Comparison of ENCODE assay signal across 1 cellular context in the genomic region with DNA sequence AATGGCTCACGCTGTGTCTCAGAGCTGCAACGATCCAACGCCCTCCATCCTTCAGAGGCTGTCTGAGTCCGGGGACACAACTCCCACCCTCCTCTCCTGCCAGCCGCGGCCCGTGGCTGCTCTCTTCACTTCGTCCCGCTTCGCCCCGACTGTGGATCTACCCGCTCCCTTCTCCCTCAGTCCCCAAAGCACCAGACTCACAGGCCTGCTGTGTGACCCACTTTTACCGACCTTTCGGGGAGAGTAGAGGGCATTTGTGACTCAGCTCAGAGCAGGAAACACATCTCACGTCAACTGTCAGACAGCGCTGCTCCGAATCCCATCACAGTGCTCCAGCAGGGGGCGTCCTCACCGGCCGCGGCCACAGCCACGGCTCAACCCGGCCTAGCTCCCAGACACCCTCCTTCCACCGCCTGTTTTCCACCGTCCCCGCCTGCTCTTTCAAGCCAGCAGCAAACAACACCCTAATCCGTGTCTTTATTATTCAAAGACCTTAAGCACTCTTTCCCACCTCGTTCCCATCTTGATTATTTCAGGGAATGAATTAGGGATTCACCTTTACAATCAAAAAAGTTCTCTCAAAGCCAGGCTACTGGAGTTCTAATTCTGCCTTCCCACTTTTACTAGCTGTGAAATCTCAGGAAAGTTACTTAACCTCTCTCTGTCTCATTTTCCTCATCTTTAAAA.
TF ChIP-seq lines count a peak whose summit lies in the region.

No MANE protein-coding gene starts in this region.

TF ChIP-seq in K562, 482 proteins besides CTCF, POLR2A, EP300 and RAD21 (continued from another document and continues in another):
- TF ChIP-seq RCOR1 (IDR thresholded peaks at IDR 0.05; ENCODE audit: borderline replicate concordance in 1 of 2, low read depth in 2 of 2, low read length in 2 of 2) (peak in 1 of 2 experiments; percentile 87; a peak in 2 of 4 replicates), BHLHE40 (IDR thresholded peaks at IDR 0.05; ENCODE audit: low read length) (no peak), ZEB2 (IDR thresholded peaks at IDR 0.05) (no peak), NBN (IDR thresholded peaks at IDR 0.05; ENCODE audit: low read depth) (peak; percentile 90), TBP (optimal IDR thresholded peaks at IDR 0.05; ENCODE audit: low read depth, low read length) (peak; percentile 27), HDAC8 (tag; IDR thresholded peaks at IDR 0.05) (no peak), MGA (IDR thresholded peaks at IDR 0.05) (peak; percentile 69), HEY1 (CRISPR knock-in tag; IDR thresholded peaks at IDR 0.05; ENCODE audit: borderline replicate concordance) (no peak), ZBTB7A (IDR thresholded peaks at IDR 0.05; ENCODE audit: borderline replicate concordance, control insufficient read depth, low read depth, low read length) (peak; percentile 19; the same call in 1 of the 2 replicates), MCM5 (IDR thresholded peaks at IDR 0.05; ENCODE audit: low read depth) (no peak), ZNF311 (CRISPR knock-in tag; IDR thresholded peaks at IDR 0.05) (no peak), GTF2E2 (tag; IDR thresholded peaks at IDR 0.05) (no peak), ZNF507 (tag; conservative IDR thresholded peaks at IDR 0.05) (no peak), SRF (CRISPR knock-in tag; IDR thresholded peaks at IDR 0.05) (no peak), XRCC5 (IDR thresholded peaks at IDR 0.05; ENCODE audit: low read depth, low read length) (peak; percentile 80; the same call in 1 of the 2 replicates), KLF13 (tag; IDR thresholded peaks at IDR 0.05; ENCODE audit: borderline replicate concordance, low read depth) (no peak), RB1 (IDR thresholded peaks at IDR 0.05; ENCODE audit: low read depth) (peak; percentile 42), MXI1 (IDR thresholded peaks at IDR 0.05; ENCODE audit: low read depth, low read length) (no peak), BCOR (IDR thresholded peaks at IDR 0.05) (peak; percentile 59; the same call in 1 of the 2 replicates), RFX7 (CRISPR knock-in tag; IDR thresholded peaks at IDR 0.05) (no peak), ZNF143 (CRISPR knock-in tag; IDR thresholded peaks at IDR 0.05) (no peak), ZFX (CRISPR knock-in tag; IDR thresholded peaks at IDR 0.05) (peak; percentile 84), CREB1 (IDR thresholded peaks at IDR 0.05) (no peak; the same call in 1 of the 2 replicates), CREB1 (CRISPR knock-in tag; IDR thresholded peaks at IDR 0.05) (peak; percentile 56; the same call in 1 of the 2 replicates), FUS (optimal IDR thresholded peaks at IDR 0.05; ENCODE audit: low read depth, low read length) (no peak), ZFP30 (CRISPR knock-in tag; IDR thresholded peaks at IDR 0.05; ENCODE audit: borderline replicate concordance) (no peak), MLLT1 (IDR thresholded peaks at IDR 0.05) (peak; percentile 37 to 49; a peak in 2 of 4 replicates), RBM25 (IDR thresholded peaks at IDR 0.05; ENCODE audit: low read depth, low read length, severe bottlenecking) (no peak), KDM2B (CRISPR knock-in tag; IDR thresholded peaks at IDR 0.05) (no peak)
- TF ChIP-seq, protein P1, sequence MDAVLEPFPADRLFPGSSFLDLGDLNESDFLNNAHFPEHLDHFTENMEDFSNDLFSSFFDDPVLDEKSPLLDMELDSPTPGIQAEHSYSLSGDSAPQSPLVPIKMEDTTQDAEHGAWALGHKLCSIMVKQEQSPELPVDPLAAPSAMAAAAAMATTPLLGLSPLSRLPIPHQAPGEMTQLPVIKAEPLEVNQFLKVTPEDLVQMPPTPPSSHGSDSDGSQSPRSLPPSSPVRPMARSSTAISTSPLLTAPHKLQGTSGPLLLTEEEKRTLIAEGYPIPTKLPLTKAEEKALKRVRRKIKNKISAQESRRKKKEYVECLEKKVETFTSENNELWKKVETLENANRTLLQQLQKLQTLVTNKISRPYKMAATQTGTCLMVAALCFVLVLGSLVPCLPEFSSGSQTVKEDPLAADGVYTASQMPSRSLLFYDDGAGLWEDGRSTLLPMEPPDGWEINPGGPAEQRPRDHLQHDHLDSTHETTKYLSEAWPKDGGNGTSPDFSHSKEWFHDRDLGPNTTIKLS (IDR thresholded peaks at IDR 0.05; ENCODE audit: borderline replicate concordance, low read depth) = 0 out of 2 replicates have a peak, but pooled peaks have one; percentile 40
- TF ChIP-seq, protein P2, sequence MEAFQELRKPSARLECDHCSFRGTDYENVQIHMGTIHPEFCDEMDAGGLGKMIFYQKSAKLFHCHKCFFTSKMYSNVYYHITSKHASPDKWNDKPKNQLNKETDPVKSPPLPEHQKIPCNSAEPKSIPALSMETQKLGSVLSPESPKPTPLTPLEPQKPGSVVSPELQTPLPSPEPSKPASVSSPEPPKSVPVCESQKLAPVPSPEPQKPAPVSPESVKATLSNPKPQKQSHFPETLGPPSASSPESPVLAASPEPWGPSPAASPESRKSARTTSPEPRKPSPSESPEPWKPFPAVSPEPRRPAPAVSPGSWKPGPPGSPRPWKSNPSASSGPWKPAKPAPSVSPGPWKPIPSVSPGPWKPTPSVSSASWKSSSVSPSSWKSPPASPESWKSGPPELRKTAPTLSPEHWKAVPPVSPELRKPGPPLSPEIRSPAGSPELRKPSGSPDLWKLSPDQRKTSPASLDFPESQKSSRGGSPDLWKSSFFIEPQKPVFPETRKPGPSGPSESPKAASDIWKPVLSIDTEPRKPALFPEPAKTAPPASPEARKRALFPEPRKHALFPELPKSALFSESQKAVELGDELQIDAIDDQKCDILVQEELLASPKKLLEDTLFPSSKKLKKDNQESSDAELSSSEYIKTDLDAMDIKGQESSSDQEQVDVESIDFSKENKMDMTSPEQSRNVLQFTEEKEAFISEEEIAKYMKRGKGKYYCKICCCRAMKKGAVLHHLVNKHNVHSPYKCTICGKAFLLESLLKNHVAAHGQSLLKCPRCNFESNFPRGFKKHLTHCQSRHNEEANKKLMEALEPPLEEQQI (IDR thresholded peaks at IDR 0.05) = no peak
- TF ChIP-seq, protein P3, sequence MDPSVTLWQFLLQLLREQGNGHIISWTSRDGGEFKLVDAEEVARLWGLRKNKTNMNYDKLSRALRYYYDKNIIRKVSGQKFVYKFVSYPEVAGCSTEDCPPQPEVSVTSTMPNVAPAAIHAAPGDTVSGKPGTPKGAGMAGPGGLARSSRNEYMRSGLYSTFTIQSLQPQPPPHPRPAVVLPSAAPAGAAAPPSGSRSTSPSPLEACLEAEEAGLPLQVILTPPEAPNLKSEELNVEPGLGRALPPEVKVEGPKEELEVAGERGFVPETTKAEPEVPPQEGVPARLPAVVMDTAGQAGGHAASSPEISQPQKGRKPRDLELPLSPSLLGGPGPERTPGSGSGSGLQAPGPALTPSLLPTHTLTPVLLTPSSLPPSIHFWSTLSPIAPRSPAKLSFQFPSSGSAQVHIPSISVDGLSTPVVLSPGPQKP (CRISPR knock-in tag; IDR thresholded peaks at IDR 0.05) = no peak
- TF ChIP-seq, protein P4, sequence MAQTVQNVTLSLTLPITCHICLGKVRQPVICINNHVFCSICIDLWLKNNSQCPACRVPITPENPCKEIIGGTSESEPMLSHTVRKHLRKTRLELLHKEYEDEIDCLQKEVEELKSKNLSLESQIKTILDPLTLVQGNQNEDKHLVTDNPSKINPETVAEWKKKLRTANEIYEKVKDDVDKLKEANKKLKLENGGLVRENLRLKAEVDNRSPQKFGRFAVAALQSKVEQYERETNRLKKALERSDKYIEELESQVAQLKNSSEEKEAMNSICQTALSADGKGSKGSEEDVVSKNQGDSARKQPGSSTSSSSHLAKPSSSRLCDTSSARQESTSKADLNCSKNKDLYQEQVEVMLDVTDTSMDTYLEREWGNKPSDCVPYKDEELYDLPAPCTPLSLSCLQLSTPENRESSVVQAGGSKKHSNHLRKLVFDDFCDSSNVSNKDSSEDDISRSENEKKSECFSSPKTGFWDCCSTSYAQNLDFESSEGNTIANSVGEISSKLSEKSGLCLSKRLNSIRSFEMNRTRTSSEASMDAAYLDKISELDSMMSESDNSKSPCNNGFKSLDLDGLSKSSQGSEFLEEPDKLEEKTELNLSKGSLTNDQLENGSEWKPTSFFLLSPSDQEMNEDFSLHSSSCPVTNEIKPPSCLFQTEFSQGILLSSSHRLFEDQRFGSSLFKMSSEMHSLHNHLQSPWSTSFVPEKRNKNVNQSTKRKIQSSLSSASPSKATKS (CRISPR knock-in tag; IDR thresholded peaks at IDR 0.05) = no peak
- TF ChIP-seq, protein P5, sequence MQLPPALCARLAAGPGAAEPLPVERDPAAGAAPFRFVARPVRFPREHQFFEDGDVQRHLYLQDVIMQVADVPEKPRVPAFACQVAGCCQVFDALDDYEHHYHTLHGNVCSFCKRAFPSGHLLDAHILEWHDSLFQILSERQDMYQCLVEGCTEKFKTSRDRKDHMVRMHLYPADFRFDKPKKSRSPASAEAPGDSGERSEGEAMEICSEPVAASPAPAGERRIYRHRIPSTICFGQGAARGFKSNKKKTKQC (CRISPR knock-in tag; IDR thresholded peaks at IDR 0.05) = no peak; the same call in 1 of the 2 replicates
